8 cellular contexts compared by ENCODE assay signal in genomic region chr3:4350789-4351163, GRCh38. TPM values are rescaled to one million over a fixed set of nuclear protein-coding genes. Genes with fewer than 3 reads are reported as not detected.
DNase-seq lines count a peak whose midpoint lies in the region; ATAC-seq and TF ChIP-seq lines count a peak whose summit lies in the region.

No MANE protein-coding gene starts in this region.

- peak; percentile 72 for DNase-seq in GM10248 (ENCODE audit: extremely low spot score)
- peak; percentile 54 for DNase-seq in H7
- peak; percentile 34 for DNase-seq in LNCaP clone FGC (ENCODE audit: low read depth)
- DNase-seq in SK-N-DZ (ENCODE audit: low spot score), result peak; percentile 83
- peak; percentile 47 to 74 (median 61) for DNase-seq in adrenal gland
- no peak for DNase-seq in right cardiac atrium
- no peak for DNase-seq in occipital lobe (lab: John Stamatoyannopoulos, UW)

- H3K4me3 ChIP-seq in H7 (ENCODE audit: insufficient read depth, low read depth, low read length) (no peak overlapping the region), LNCaP clone FGC (ENCODE audit: low read depth, low read length) (no peak overlapping the region), adrenal gland (peak overlapping the region in 2 of 4 donors; percentile 10 to 37), right cardiac atrium (ENCODE audit: low read length) (peak overlapping the region; percentile 60), skeletal muscle satellite cell (ENCODE audit: low read length) (no peak overlapping the region)

- TF ChIP-seq POLR2A in adrenal gland (IDR thresholded peaks at IDR 0.05), result no peak

- H3K9me3 ChIP-seq in adrenal gland (replicated peaks in 1 of 3), result no peaks in the 10 kb centered on the region
- H3K9me3 ChIP-seq in right cardiac atrium (ENCODE audit: control insufficient read depth, low read length), result no peaks in the 10 kb centered on the region
- no peaks in the 10 kb centered on the region for H3K9me3 ChIP-seq in skeletal muscle satellite cell (replicated peaks; ENCODE audit: low read length)

- TF ChIP-seq CTCF in GM10248 (IDR thresholded peaks at IDR 0.05; ENCODE audit: control extremely low read depth, extremely low read depth, low read depth, missing control alignments) (peak; percentile 63), LNCaP clone FGC (IDR thresholded peaks at IDR 0.05; ENCODE audit: control insufficient read depth, extremely low read depth, insufficient read depth) (peak; percentile 65), adrenal gland (IDR thresholded peaks at IDR 0.05) (peak; percentile 61 to 97 (median 88))

- H3K27ac ChIP-seq in adrenal gland (peak overlapping the region in 3 of 5 donors; percentile 9 to 58 (median 43)), right cardiac atrium (ENCODE audit: low read length) (no peak overlapping the region)

- WGBS in adrenal gland, 4 donors, result 0 to 6% (median 2%) methylated on average over 2 of the region's 2 CpGs
- WGBS in right cardiac atrium, result under 1% methylated on average over 2 of the region's 2 CpGs

- ATAC-seq in right cardiac atrium, result peak; percentile 90 to 92

- H3K27me3 ChIP-seq in H7 (ENCODE audit: control insufficient read depth, insufficient read depth, low read length), result no peaks in the 10 kb centered on the region
- no peaks in the 10 kb centered on the region for H3K27me3 ChIP-seq in adrenal gland
- H3K27me3 ChIP-seq in right cardiac atrium (ENCODE audit: control insufficient read depth, insufficient read depth), result no peaks in the 10 kb centered on the region
- H3K27me3 ChIP-seq in skeletal muscle satellite cell (ENCODE audit: control insufficient read depth, insufficient read depth, low read length), result no peaks in the 10 kb centered on the region

- CTCF ChIA-PET in GM10248 (lab: Yijun Ruan, JAX), result interaction anchor here (0.6 to 4.1 kb wide), 66 partner anchors 9 to 708 kb away, joined by 3 to 88 read pairs (median 4); partner anchors contain the start of genes ITPR1 and SUMF1

- intact Hi-C loops in adrenal gland (cut with DNase I) (loop anchor here in 1 of 2 donors (5.0 to 10.0 kb wide), 2 partner anchors 114 to 282 kb away; partner anchors contain the start of gene SUMF1), right cardiac atrium (cut with DNase I) (loop anchor here (2.0 to 10.0 kb wide), 4 partner anchors 114 to 282 kb away; partner anchors contain the start of genes ITPR1 (in 1 of the 4) and SUMF1 (in 1 of the 4))

- peaks cover 11 to 27% of the 10 kb centered on the region in 2 donors for H3K4me1 ChIP-seq in adrenal gland (replicated peaks in 1 of 2)
- no peaks in the 10 kb centered on the region for H3K4me1 ChIP-seq in right cardiac atrium (ENCODE audit: control insufficient read depth, insufficient read depth, low read length)
- peaks cover 11% of the 10 kb centered on the region for H3K4me1 ChIP-seq in skeletal muscle satellite cell (ENCODE audit: control insufficient read depth, insufficient read depth, low read length)

- H3K36me3 ChIP-seq in H7 (replicated peaks; ENCODE audit: control insufficient read depth, insufficient read depth, low read length), result no peaks in the 10 kb centered on the region
- H3K36me3 ChIP-seq in adrenal gland (replicated peaks in 1 of 2), result no peaks in the 10 kb centered on the region
- H3K36me3 ChIP-seq in skeletal muscle satellite cell (ENCODE audit: insufficient read depth, low read length), result no peaks in the 10 kb centered on the region

- H3K9ac ChIP-seq in skeletal muscle satellite cell (ENCODE audit: low read depth, low read length), result peak overlapping the region; percentile 17

- POLR2A ChIA-PET in GM10248 (lab: Yijun Ruan, JAX), result interaction anchor here (0.7 kb wide), 1 partner anchor 264 kb away, joined by 3 read pairs; no protein-coding TSS in a partner anchor

- peak overlapping the region; percentile 20 for H3K4me2 ChIP-seq in skeletal muscle satellite cell (ENCODE audit: low read length)

RNA-seq across cellular contexts. Expression of gene SETMAR, which starts 47.6 kb away (rescaled TPM):
- 8.2 and 9.8 TPM in 2 replicates for total RNA-seq in H7 (2014; rRNA removed; shearing (Covaris generic))
- polyA plus RNA-seq in SK-N-DZ (2014; cell fraction: cytosol; rRNA removed), result 46.6 and 54.0 TPM in 2 replicates
- polyA plus RNA-seq in SK-N-DZ (2014; cell fraction: nucleus; rRNA removed), result 31.1 and 43.5 TPM in 2 replicates
- total RNA-seq in adrenal gland, result 10 to 100 TPM; 11.5 to 28.3 (median 19.0) TPM
- 10 to 100 TPM; 23.7 to 53.7 (median 29.4) TPM for polyA plus RNA-seq in adrenal gland
- total RNA-seq in right cardiac atrium, result 10 to 100 TPM; 13.1 to 18.4 (median 17.3) TPM
- 18.1 TPM for polyA plus RNA-seq in right cardiac atrium
- 8.5 and 9.4 TPM in 2 replicates for total RNA-seq in skeletal muscle satellite cell (2012; rRNA removed)
- 41.5 TPM for total RNA-seq in occipital lobe

Comparison
In these comparisons a context has a peak if more than half of its experiments do, and no peak if none do; other contexts are left out.
1. DNase-seq: peak in GM10248 (single experiment), H7 (single experiment), LNCaP clone FGC (single experiment), SK-N-DZ (single experiment) and adrenal gland (7 of 7); none in right cardiac atrium (0 of 3) and occipital lobe (single experiment).
2. Peak in every context shown above with its lines, with median percentiles within 50 percentile points of each other: CTCF ChIP-seq.